Comparison of ENCODE assay signal across 22 cellular contexts in the genomic region with DNA sequence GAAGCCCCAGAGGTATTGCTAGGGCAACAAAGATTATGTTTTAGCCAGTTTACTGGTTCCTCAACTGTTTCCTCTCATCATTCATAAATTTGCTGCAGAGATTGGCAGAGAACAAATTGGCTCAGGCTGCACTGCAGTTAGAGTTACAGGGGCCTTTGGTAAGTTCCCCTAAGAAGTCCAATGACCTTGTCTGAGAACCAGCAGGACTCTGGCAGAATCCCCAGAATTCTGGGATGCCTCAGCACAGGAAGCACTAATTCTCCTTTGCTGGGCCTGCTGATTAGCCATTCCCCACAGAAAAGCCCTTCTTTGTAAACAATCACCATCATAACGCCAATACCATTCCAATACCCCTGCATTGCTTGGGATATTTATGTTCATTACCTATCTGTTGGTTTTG.
DNase-seq lines count a peak whose midpoint lies in the region; ATAC-seq and TF ChIP-seq lines count a peak whose summit lies in the region.
"Had no signal": no experiment of that assay in that cellular context is flagged by ENCODE, and none has a peak within 500 bp of the region (broad histone marks: within the 10 kb centered on the region; RNA-seq: fewer than 3 reads in every experiment).

No MANE protein-coding gene starts in this region.

- H3K4me1 Mint-ChIP-seq in natural killer cell = no peaks in the 10 kb centered on the region
- H3K4me1 Mint-ChIP-seq: activated CD4-positive, alpha-beta memory T cell treated with anti-CD3 and anti-CD28 coated beads, Interleukin-2, amount 10 ng/mL, durations not matched to agents 7 days and 5 days; CD8-positive, alpha-beta memory T cell; memory B cell; stimulated activated effector memory CD8-positive, alpha-beta T cell treated with anti-CD3 and anti-CD28 coated beads, Interleukin-12 subunit alpha, Interleukin-12 subunit beta, amount 100 ng/mL, for 72 hours had no signal

- no peak overlapping the region for H3K4me3 Mint-ChIP-seq in natural killer cell
- H3K4me3 Mint-ChIP-seq: activated CD4-positive, alpha-beta memory T cell treated with anti-CD3 and anti-CD28 coated beads, Interleukin-2, amount 10 ng/mL, durations not matched to agents 7 days and 5 days; CD8-positive, alpha-beta memory T cell; memory B cell; stimulated activated effector memory CD8-positive, alpha-beta T cell treated with anti-CD3 and anti-CD28 coated beads, Interleukin-12 subunit alpha, Interleukin-12 subunit beta, amount 100 ng/mL, for 72 hours; T-helper 1 cell treated with Interleukin-12 subunit alpha and Interleukin-12 subunit beta and Interleukin-4 antibody, amounts not matched to agents 30 μg/mL and 1 μg/mL, for 36 hours had no signal

- TF ChIP-seq CTCF in testis (IDR thresholded peaks at IDR 0.05) (no peak), natural killer cell (IDR thresholded peaks at IDR 0.05) (no peak)

- peaks cover 6 to 8% of the 10 kb centered on the region in 2 donors for H3K9me3 Mint-ChIP-seq in natural killer cell
- H3K9me3 Mint-ChIP-seq: activated CD4-positive, alpha-beta memory T cell treated with anti-CD3 and anti-CD28 coated beads, Interleukin-2, amount 10 ng/mL, durations not matched to agents 7 days and 5 days; memory B cell; stimulated activated effector memory CD8-positive, alpha-beta T cell treated with anti-CD3 and anti-CD28 coated beads, Interleukin-12 subunit alpha, Interleukin-12 subunit beta, amount 100 ng/mL, for 72 hours; T-helper 1 cell treated with Interleukin-12 subunit alpha and Interleukin-12 subunit beta and Interleukin-4 antibody, amounts not matched to agents 30 μg/mL and 1 μg/mL, for 36 hours had no signal

- H3K36me3 Mint-ChIP-seq in natural killer cell = no peaks in the 10 kb centered on the region
- H3K36me3 Mint-ChIP-seq: CD8-positive, alpha-beta memory T cell; memory B cell; stimulated activated effector memory CD8-positive, alpha-beta T cell treated with anti-CD3 and anti-CD28 coated beads, Interleukin-12 subunit alpha, Interleukin-12 subunit beta, amount 100 ng/mL, for 72 hours had no signal

- no peak for TF ChIP-seq POLR2A in testis (IDR thresholded peaks at IDR 0.05)

- ATAC-seq in natural killer cell (no peak), GM21367 (IDR thresholded peaks at IDR 0.05; ENCODE audit: unreplicated experiment) (no peak), esophagus mucosa (no peak)
- ATAC-seq: gastrocnemius medialis; stimulated activated effector memory CD8-positive, alpha-beta T cell treated with anti-CD3 and anti-CD28 coated beads, Interleukin-12 subunit alpha, Interleukin-12 subunit beta, amount 100 ng/mL, for 72 hours had no signal

- intact Hi-C loops in testis (cut with DNase I; ENCODE audit: low total_unique reads) (no loop called here), natural killer cell (cut with micrococcal nuclease) (no loop called here)

- H3K27ac Mint-ChIP-seq in natural killer cell = no peak overlapping the region
- H3K27ac Mint-ChIP-seq: activated CD4-positive, alpha-beta memory T cell treated with anti-CD3 and anti-CD28 coated beads, Interleukin-2, amount 10 ng/mL, durations not matched to agents 7 days and 5 days; CD8-positive, alpha-beta memory T cell; memory B cell; stimulated activated effector memory CD8-positive, alpha-beta T cell treated with anti-CD3 and anti-CD28 coated beads, Interleukin-12 subunit alpha, Interleukin-12 subunit beta, amount 100 ng/mL, for 72 hours; T-helper 1 cell treated with Interleukin-12 subunit alpha and Interleukin-12 subunit beta and Interleukin-4 antibody, amounts not matched to agents 30 μg/mL and 1 μg/mL, for 36 hours had no signal

- no peaks in the 10 kb centered on the region for H3K36me3 ChIP-seq in MG63
- H3K36me3 ChIP-seq in testis (ENCODE audit: low read depth, missing control alignments) = no peaks in the 10 kb centered on the region
- H3K36me3 ChIP-seq: esophagus muscularis mucosa, gastrocnemius medialis, neutrophil had no signal

- DNase-seq in MG63 (peak; percentile 98), cerebellar cortex (ENCODE audit: low spot score) (peak; percentile 37), inferior parietal cortex (ENCODE audit: extremely low spot score) (peak; percentile 8), testis (peak; percentile 70), natural killer cell (no peak)
- DNase-seq: activated CD4-positive, alpha-beta memory T cell treated with anti-CD3 and anti-CD28 coated beads, Interleukin-2, amount 10 ng/mL, durations not matched to agents 7 days and 5 days; activated CD4-positive, CD25-positive, alpha-beta regulatory T cell treated with anti-CD3 and anti-CD28 coated beads, Interleukin-2, amount 50 U/mL, for 72 hours; CD8-positive, alpha-beta memory T cell; gastrocnemius medialis; KG1; NCI-H1694 treated with DMSO at 0.1 percent for 48 hours; NCI-H2171; NCI-H524 treated with DMSO at 0.1 percent for 48 hours; stimulated activated CD4-positive, alpha-beta T cell treated with anti-CD3 and anti-CD28 coated beads, Interleukin-2, amount 100 ng/mL, for 48 hours had no signal

- H3K9me3 ChIP-seq in MG63 (no peaks in the 10 kb centered on the region; the same call in 1 of the 2 replicates), testis (no peaks in the 10 kb centered on the region)
- H3K9me3 ChIP-seq: esophagus muscularis mucosa, gastrocnemius medialis, neutrophil had no signal

- peaks cover 14% of the 10 kb centered on the region for H3K4me1 ChIP-seq in testis
- H3K4me1 ChIP-seq: gastrocnemius medialis had no signal

- H3K27me3 ChIP-seq in MG63 (peaks cover 9% of the 10 kb centered on the region), testis (no peaks in the 10 kb centered on the region)
- H3K27me3 ChIP-seq: esophagus muscularis mucosa, gastrocnemius medialis, neutrophil had no signal

- 12 to 31% methylated on average over 1 of the region's 1 CpG for WGBS in testis, 2 donors

- no peaks in the 10 kb centered on the region for H3K27me3 Mint-ChIP-seq in natural killer cell (ENCODE audit: low read depth in 2 of 2)

- H3K4me3 ChIP-seq in MG63 (no peak overlapping the region), testis (no peak overlapping the region)
- H3K4me3 ChIP-seq: coronary artery, esophagus muscularis mucosa, gastrocnemius medialis had no signal

- H3K27ac ChIP-seq in testis = no peak overlapping the region
- H3K27ac ChIP-seq: esophagus muscularis mucosa, gastrocnemius medialis, neutrophil had no signal
